In genomic region chr7:107672183-107672582, GRCh38 we compare ENCODE assay signal across 35 cellular contexts.
"Had no signal": no experiment of that assay in that cellular context is flagged by ENCODE, and none has a peak within 500 bp of the region (broad histone marks: within the 10 kb centered on the region; RNA-seq: fewer than 3 reads in every experiment).

No MANE protein-coding gene starts in this region.

- H3K4me3 ChIP-seq: MG63 had no signal

- H3K36me3 ChIP-seq: MG63 had no signal

- DNase-seq: Karpas-422, Kasumi-1, MG63, MM.1S, MV-4-11, NCI-H1048, NCI-H1092, NCI-H1092 treated with DMSO at 0.1 percent for 48 hours, NCI-H1105, NCI-H1105 treated with DMSO at 0.1 percent for 48 hours, NCI-H1417, NCI-H1417 treated with DMSO at 0.1 percent for 48 hours, NCI-H1436, NCI-H1436 treated with DMSO at 0.1 percent for 48 hours, NCI-H146, NCI-H1694, NCI-H1694 treated with DMSO at 0.1 percent for 48 hours, NCI-H187, NCI-H187 treated with DMSO at 0.1 percent for 48 hours, NCI-H1930, NCI-H2029, NCI-H2029 treated with DMSO at 0.1 percent for 48 hours, NCI-H2081, NCI-H2081 treated with DMSO at 0.1 percent for 48 hours, NCI-H2107, NCI-H2171, NCI-H2171 treated with DMSO at 0.1 percent for 48 hours, NCI-H2227 treated with DMSO at 0.1 percent for 48 hours, NCI-H226, NCI-H345, NCI-H446, NCI-H446 treated with DMSO at 0.1 percent for 48 hours, NCI-H510A, NCI-H510A treated with DMSO at 0.1 percent for 48 hours, NCI-H524 had no signal

- H3K9me3 ChIP-seq: MG63 had no signal

- H3K27me3 ChIP-seq: MG63 had no signal
